Comparison of ENCODE assay signal across 9 cellular contexts in the genomic region with DNA sequence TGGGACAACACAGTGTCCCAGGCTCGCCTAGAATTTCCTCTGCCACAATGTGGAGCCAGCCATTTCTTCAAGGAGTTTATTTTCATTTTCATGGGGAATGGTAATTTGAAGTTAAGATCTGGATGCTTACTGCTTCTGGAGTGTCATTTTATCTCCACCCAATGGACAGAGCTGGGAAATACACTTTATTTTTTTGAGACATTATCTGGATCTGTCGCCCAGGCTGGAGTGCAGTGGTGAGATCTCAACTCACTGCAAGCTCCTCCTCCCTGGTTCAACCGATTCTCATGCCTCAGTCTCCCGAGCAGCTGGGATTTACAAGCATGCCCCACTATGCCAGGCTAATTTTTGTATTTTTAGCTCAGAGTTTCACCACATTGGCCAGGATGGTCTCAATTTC. TPM values are rescaled to one million over a fixed set of nuclear protein-coding genes. Genes with fewer than 3 reads are reported as not detected.
DNase-seq lines count a peak whose midpoint lies in the region; ATAC-seq, FAIRE-seq and TF ChIP-seq lines count a peak whose summit lies in the region.
"Had no signal": no experiment of that assay in that cellular context is flagged by ENCODE, and none has a peak within 500 bp of the region (broad histone marks: within the 10 kb centered on the region; RNA-seq: fewer than 3 reads in every experiment).

No MANE protein-coding gene starts in this region.

- ATAC-seq in HG02610 (IDR thresholded peaks at IDR 0.05; ENCODE audit: unreplicated experiment) (peak; percentile 75), HG03196 (IDR thresholded peaks at IDR 0.05; ENCODE audit: unreplicated experiment) (no peak)

- H3K4me3 Mint-ChIP-seq in activated naive CD4-positive, alpha-beta T cell treated with anti-CD3 and anti-CD28 coated beads, Interleukin-2, amount 10 ng/mL, durations not matched to agents 7 days and 5 days: no peak overlapping the region
- H3K4me3 Mint-ChIP-seq in activated naive CD4-positive, alpha-beta T cell treated with anti-CD3 and anti-CD28 coated beads for 36 hours: no peak overlapping the region

- H3K27me3 ChIP-seq in colonic mucosa (no peaks in the 10 kb centered on the region), liver (ENCODE audit: control insufficient read depth in 4 of 4, insufficient read depth in 4 of 4, low read length in 3 of 4) (no peaks in the 10 kb centered on the region), tibial nerve (no peaks in the 10 kb centered on the region)

- H3K4me1 Mint-ChIP-seq in activated naive CD4-positive, alpha-beta T cell treated with anti-CD3 and anti-CD28 coated beads, Interleukin-2, amount 10 ng/mL, durations not matched to agents 7 days and 5 days: peaks cover 25% of the 10 kb centered on the region
- peaks cover 25% of the 10 kb centered on the region for H3K4me1 Mint-ChIP-seq in activated naive CD4-positive, alpha-beta T cell treated with anti-CD3 and anti-CD28 coated beads for 36 hours (ENCODE audit: low read depth)

- H3K4me3 ChIP-seq in colonic mucosa (no peak overlapping the region), liver (ENCODE audit: low read depth in 1 of 3, low read length in 3 of 3) (no peak overlapping the region), tibial nerve (no peak overlapping the region)

- H3K36me3 ChIP-seq in colonic mucosa (no peaks in the 10 kb centered on the region), liver (ENCODE audit: control insufficient read depth in 4 of 4, insufficient read depth in 3 of 4, low read depth in 1 of 4, low read length in 3 of 4) (no peaks in the 10 kb centered on the region), tibial nerve (no peaks in the 10 kb centered on the region)

- peak; percentile 10 for FAIRE-seq in RCC 7860 (lab: Jason Lieb, UNC)

- H3K9me3 Mint-ChIP-seq in activated naive CD4-positive, alpha-beta T cell treated with anti-CD3 and anti-CD28 coated beads, Interleukin-2, amount 10 ng/mL, durations not matched to agents 7 days and 5 days: no peaks in the 10 kb centered on the region
- peaks cover 4% of the 10 kb centered on the region for H3K9me3 Mint-ChIP-seq in activated naive CD4-positive, alpha-beta T cell treated with anti-CD3 and anti-CD28 coated beads for 36 hours

- no peak overlapping the region for H3K27ac Mint-ChIP-seq in activated naive CD4-positive, alpha-beta T cell treated with anti-CD3 and anti-CD28 coated beads, Interleukin-2, amount 10 ng/mL, durations not matched to agents 7 days and 5 days
- no peak overlapping the region for H3K27ac Mint-ChIP-seq in activated naive CD4-positive, alpha-beta T cell treated with anti-CD3 and anti-CD28 coated beads for 36 hours

- CTCF ChIA-PET in activated naive CD4-positive, alpha-beta T cell treated with anti-CD3 and anti-CD28 coated beads, Interleukin-2, amount 10 ng/mL, durations not matched to agents 7 days and 5 days (lab: Charles Lee): interaction anchor here (0.8 to 4.7 kb wide), 34 partner anchors 9 to 391 kb away, joined by 3 to 38 read pairs (median 5); a partner anchor contains a TSS
- CTCF ChIA-PET in activated naive CD4-positive, alpha-beta T cell treated with anti-CD3 and anti-CD28 coated beads for 36 hours (lab: Charles Lee): interaction anchor here (0.6 to 3.7 kb wide), 17 partner anchors 24 to 390 kb away, joined by 3 to 26 read pairs (median 5); a partner anchor contains a TSS

- no peaks in the 10 kb centered on the region for H3K9me3 ChIP-seq in colonic mucosa
- no peaks in the 10 kb centered on the region for H3K9me3 ChIP-seq in liver (ENCODE audit: control insufficient read depth in 4 of 4, low read length in 3 of 4)
- H3K9me3 ChIP-seq in tibial nerve: no peaks in the 10 kb centered on the region

- DNase-seq in activated naive CD4-positive, alpha-beta T cell treated with anti-CD3 and anti-CD28 coated beads, Interleukin-2, amount 10 ng/mL, durations not matched to agents 7 days and 5 days: peak; percentile 31
- DNase-seq in activated naive CD4-positive, alpha-beta T cell treated with anti-CD3 and anti-CD28 coated beads for 36 hours: no peak
- DNase-seq in RCC 7860 (ENCODE audit: low spot score) (peak; percentile 45), colonic mucosa (peak; percentile 36), tibial nerve (ENCODE audit: low spot score in 2 of 2) (peak in 1 of 2 donors; percentile 47)

- no peaks in the 10 kb centered on the region for H3K27me3 Mint-ChIP-seq in activated naive CD4-positive, alpha-beta T cell treated with anti-CD3 and anti-CD28 coated beads, Interleukin-2, amount 10 ng/mL, durations not matched to agents 7 days and 5 days
- H3K27me3 Mint-ChIP-seq in activated naive CD4-positive, alpha-beta T cell treated with anti-CD3 and anti-CD28 coated beads for 36 hours (ENCODE audit: low read depth): no peaks in the 10 kb centered on the region

- H3K9ac ChIP-seq in colonic mucosa (ENCODE audit: low read depth in 2 of 2, low read length in 2 of 2) (no peak overlapping the region), liver (ENCODE audit: low read depth in 1 of 2, low read length in 2 of 2) (no peak overlapping the region)

- WGBS in liver: 6% methylated on average over 4 of the region's 4 CpGs
- WGBS in tibial nerve, 2 donors: 0% methylated on average over 4 of the region's 4 CpGs

- H3K36me3 Mint-ChIP-seq in activated naive CD4-positive, alpha-beta T cell treated with anti-CD3 and anti-CD28 coated beads, Interleukin-2, amount 10 ng/mL, durations not matched to agents 7 days and 5 days: no peaks in the 10 kb centered on the region
- H3K36me3 Mint-ChIP-seq in activated naive CD4-positive, alpha-beta T cell treated with anti-CD3 and anti-CD28 coated beads for 36 hours (ENCODE audit: low read depth): peaks cover 9% of the 10 kb centered on the region

- TF ChIP-seq CTCF in colonic mucosa (IDR thresholded peaks at IDR 0.05) (peak; percentile 52), liver (IDR thresholded peaks at IDR 0.05; ENCODE audit: low read depth, low read length, missing input control) (peak; percentile 74), tibial nerve (IDR thresholded peaks at IDR 0.05) (peak; percentile 51 to 83 (median 60))

- TF ChIP-seq POLR2A in tibial nerve (IDR thresholded peaks at IDR 0.05): no peak

- TF ChIP-seq EP300 in tibial nerve (IDR thresholded peaks at IDR 0.05): no peak

- H3K27ac ChIP-seq in colonic mucosa: no peak overlapping the region
- no peak overlapping the region for H3K27ac ChIP-seq in liver (ENCODE audit: low read depth in 1 of 2, low read length in 2 of 2)
- peak overlapping the region in 1 of 4 donors; percentile 33 for H3K27ac ChIP-seq in tibial nerve

- TF ChIP-seq RAD21 in liver (IDR thresholded peaks at IDR 0.05): peak; percentile 91 to 93

- H3K4me1 ChIP-seq in colonic mucosa (no peaks in the 10 kb centered on the region), liver (ENCODE audit: control insufficient read depth in 4 of 4, insufficient read depth in 4 of 4, low read length in 3 of 4) (peaks cover 0 to 5% (median 2%) of the 10 kb centered on the region in 4 donors), tibial nerve (peaks cover 0 to 14% (median 2%) of the 10 kb centered on the region in 4 donors)

- intact Hi-C loops in activated naive CD4-positive, alpha-beta T cell treated with anti-CD3 and anti-CD28 coated beads for 36 hours (cut with micrococcal nuclease): loop anchor here (1.0 to 5.0 kb wide), 6 partner anchors 25 to 390 kb away; a partner anchor contains a TSS
- intact Hi-C loops in colonic mucosa (cut with DNase I): loop anchor here (5.0 to 10.0 kb wide), 3 partner anchors 51 to 394 kb away; no protein-coding TSS in a partner anchor

TF ChIP-seq in liver, 16 proteins besides CTCF, POLR2A, EP300 and RAD21 (continues in another document):
- TF ChIP-seq FOXA1 (IDR thresholded peaks at IDR 0.05): no peak
- TF ChIP-seq, protein P1, sequence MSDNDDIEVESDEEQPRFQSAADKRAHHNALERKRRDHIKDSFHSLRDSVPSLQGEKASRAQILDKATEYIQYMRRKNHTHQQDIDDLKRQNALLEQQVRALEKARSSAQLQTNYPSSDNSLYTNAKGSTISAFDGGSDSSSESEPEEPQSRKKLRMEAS (IDR thresholded peaks at IDR 0.05): no peak
- TF ChIP-seq TAF1 (conservative IDR thresholded peaks at IDR 0.05): no peak
- no peak for TF ChIP-seq RXRA (IDR thresholded peaks at IDR 0.05)
- no peak for TF ChIP-seq JUND (IDR thresholded peaks at IDR 0.05)
- no peak for TF ChIP-seq SP1 (IDR thresholded peaks at IDR 0.05)
- no peak for TF ChIP-seq HNF4A (conservative IDR thresholded peaks at IDR 0.05)
- no peak for TF ChIP-seq FOXA2 (IDR thresholded peaks at IDR 0.05)
- no peak for TF ChIP-seq HNF4G (IDR thresholded peaks at IDR 0.05)
- TF ChIP-seq GABPA (IDR thresholded peaks at IDR 0.05 in 1 of 2, conservative IDR thresholded peaks at IDR 0.05 in 1 of 2): no peak
- TF ChIP-seq, protein P2, sequence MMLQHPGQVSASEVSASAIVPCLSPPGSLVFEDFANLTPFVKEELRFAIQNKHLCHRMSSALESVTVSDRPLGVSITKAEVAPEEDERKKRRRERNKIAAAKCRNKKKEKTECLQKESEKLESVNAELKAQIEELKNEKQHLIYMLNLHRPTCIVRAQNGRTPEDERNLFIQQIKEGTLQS (IDR thresholded peaks at IDR 0.05): no peak
- no peak for TF ChIP-seq YY1 (IDR thresholded peaks at IDR 0.05)

RNA-seq across cellular contexts. Expression of a gene that starts 12.7 kb away (rescaled TPM):
- 10 to 100 TPM; 28.1 to 30.2 TPM for total RNA-seq in activated naive CD4-positive, alpha-beta T cell treated with anti-CD3 and anti-CD28 coated beads for 36 hours
- 10 to 100 TPM; 15.9 to 23.2 TPM for total RNA-seq in colonic mucosa
- total RNA-seq in liver: 10 to 100 TPM in 1 of 2 donors, 1 to 10 TPM in 1; 6.4 to 12.6 TPM
- 1 to 10 TPM; 3.9 to 4.2 TPM for polyA plus RNA-seq in liver
- 10 to 100 TPM in 2 of 4 donors, 1 to 10 TPM in 2; 4.9 to 11.5 (median 9.2) TPM for total RNA-seq in tibial nerve

RNA-seq across cellular contexts. Expression of a gene that starts 25.0 kb away (rescaled TPM):
- 1 to 10 TPM; 8.2 to 8.8 TPM for total RNA-seq in activated naive CD4-positive, alpha-beta T cell treated with anti-CD3 and anti-CD28 coated beads for 36 hours
- 1 to 10 TPM; 5.1 to 6.6 TPM for total RNA-seq in colonic mucosa
- total RNA-seq in liver: 1 to 10 TPM; 1.8 to 4.0 TPM
- polyA plus RNA-seq in liver: under 1 TPM; 0.42 to 0.51 TPM
- total RNA-seq in tibial nerve: 1 to 10 TPM; 2.1 to 4.2 (median 3.6) TPM

RNA-seq across cellular contexts. Expression of a gene that starts 47.2 kb away (rescaled TPM):
- total RNA-seq in activated naive CD4-positive, alpha-beta T cell treated with anti-CD3 and anti-CD28 coated beads for 36 hours: not detected
- total RNA-seq in colonic mucosa (1 to 10 TPM; 5.5 to 5.7 TPM), liver (not detected), tibial nerve (not detected)
- polyA plus RNA-seq in liver: not detected
- total RNA-seq: mononuclear cell had no signal

Comparison
In these comparisons a context has a peak if more than half of its experiments do, and no peak if none do; other contexts are left out.
1. RNA of a gene that starts 47.2 kb away (total RNA-seq): 5.5 to 5.7 TPM in colonic mucosa; not detected in activated naive CD4-positive, alpha-beta T cell treated with anti-CD3 and anti-CD28 coated beads for 36 hours, not detected in liver and not detected in tibial nerve; every median in the first group is over 4 times any median in the second.
2. Peak in every context shown above with its lines, with median percentiles within 50 percentile points of each other: CTCF ChIP-seq.